Comparison of ENCODE assay signal across 20 cellular contexts in genomic region chr10:64071218-64071617, GRCh38.
"Had no signal": no experiment of that assay in that cellular context is flagged by ENCODE, and none has a peak within 500 bp of the region (broad histone marks: within the 10 kb centered on the region; RNA-seq: fewer than 3 reads in every experiment).

No MANE protein-coding gene starts in this region.

- H3K36me3 ChIP-seq: lower lobe of right lung, suprapubic skin, upper lobe of left lung, WERI-Rb-1 had no signal

- H3K27me3 ChIP-seq: suprapubic skin, upper lobe of left lung had no signal

- H3K27ac ChIP-seq: lower lobe of right lung, suprapubic skin, upper lobe of left lung, WERI-Rb-1 had no signal

- ATAC-seq: esophagus mucosa; lower lobe of right lung; stimulated activated naive CD8-positive, alpha-beta T cell treated with anti-CD3 and anti-CD28 coated beads, Interleukin-15, Interleukin-2, amounts not matched to agents 100 U/mL and 50 U/mL, for 24 hours had no signal

- H3K4me3 ChIP-seq: lower lobe of right lung, suprapubic skin, upper lobe of left lung had no signal

- H3K9me3 ChIP-seq: lower lobe of right lung, suprapubic skin, upper lobe of left lung had no signal

- H3K4me1 ChIP-seq: lower lobe of right lung, upper lobe of left lung had no signal

- DNase-seq: activated CD4-positive, alpha-beta T cell treated with anti-CD3 and anti-CD28 coated beads, Interleukin-2, amount 50 U/mL, for 4 hours; activated T-cell treated with anti-CD3 and anti-CD28 coated beads for 4 hours; amniotic stem cell; effector CD8-positive, alpha-beta T cell; glutamatergic neuron; hippocampal formation; left cardiac atrium; lower lobe of right lung; nephron progenitor cell; nucleus accumbens; posterior cingulate gyrus; retina; stimulated activated CD4-positive, alpha-beta T cell treated with anti-CD3 and anti-CD28 coated beads, Interleukin-2, amount 100 ng/mL, for 24 hours; stimulated activated naive CD8-positive, alpha-beta T cell treated with anti-CD3 and anti-CD28 coated beads, Interleukin-15, Interleukin-2, amounts not matched to agents 100 U/mL and 50 U/mL, for 24 hours; SW 1271; T-helper 2 cell; upper lobe of left lung; WERI-Rb-1 had no signal
